Comparison of ENCODE assay signal across 11 cellular contexts in genomic region chr1:211132681-211133392, GRCh38. TPM values are rescaled to one million over a fixed set of nuclear protein-coding genes. Genes with fewer than 3 reads are reported as not detected.
A peak's percentile ranks its signal among the peaks of the same experiment; 100 is the strongest.
DNase-seq lines count a peak whose midpoint lies in the region; ATAC-seq and TF ChIP-seq lines count a peak whose summit lies in the region.
"Had no signal": no experiment of that assay in that cellular context is flagged by ENCODE, and none has a peak within 500 bp of the region (broad histone marks: within the 10 kb centered on the region; RNA-seq: fewer than 3 reads in every experiment).

No MANE protein-coding gene starts in this region.

- H3K4me3 ChIP-seq in BE2C (ENCODE audit: low read depth, low read length) (peak overlapping the region; percentile 57), fibroblast of lung (replicated peaks in 1 of 4; ENCODE audit: control extremely low read depth in 1 of 4, insufficient read depth in 1 of 4, low read depth in 3 of 4, low read length in 4 of 4) (peak overlapping the region in 1 of 4 experiments; percentile 55)

- H3K27me3 ChIP-seq in BE2C (peaks cover 40% of the 10 kb centered on the region), fibroblast of lung (ENCODE audit: control insufficient read depth, insufficient read depth, low read length) (peaks cover 9% of the 10 kb centered on the region)

- H3K36me3 ChIP-seq in BE2C (no peaks in the 10 kb centered on the region), fibroblast of lung (ENCODE audit: control insufficient read depth, insufficient read depth, low read length) (no peaks in the 10 kb centered on the region)

- no peaks in the 10 kb centered on the region for H4K20me1 ChIP-seq in fibroblast of lung (ENCODE audit: control insufficient read depth, extremely low read depth, insufficient read depth, low read length)

- H3K79me2 ChIP-seq in fibroblast of lung (ENCODE audit: control insufficient read depth, insufficient read depth, low read length), result no peaks in the 10 kb centered on the region

- ATAC-seq in HG03159 (IDR thresholded peaks at IDR 0.05; ENCODE audit: unreplicated experiment), result no peak

- no peaks in the 10 kb centered on the region for H3K9me3 ChIP-seq in BE2C
- no peaks in the 10 kb centered on the region for H3K9me3 ChIP-seq in fibroblast of lung (ENCODE audit: control insufficient read depth, insufficient read depth, low read depth, low read length)

- TF ChIP-seq CTCF in BE2C (IDR thresholded peaks at IDR 0.05; ENCODE audit: low read depth, low read length) (no peak), fibroblast of lung (conservative IDR thresholded peaks at IDR 0.05 in 1 of 2, IDR thresholded peaks at IDR 0.05 in 1 of 2; ENCODE audit: low read depth in 1 of 2, low read length in 2 of 2) (no peak)

- DNase-seq in BE2C, result no peak
- DNase-seq in NCI-H2227 treated with DMSO at 0.1 percent for 48 hours (lab: John Stamatoyannopoulos, UW), result peak; percentile 21
- no peak for DNase-seq in fibroblast of lung (ENCODE audit: low read depth in 2 of 2)
- peak; percentile 53 for DNase-seq in pons (ENCODE audit: low spot score)
- no peak for DNase-seq in middle frontal gyrus (ENCODE audit: extremely low spot score, low spot score)
- DNase-seq in NCI-H1105 (lab: John Stamatoyannopoulos, UW), result no peak
- no peak for DNase-seq in NOMO-1 (lab: John Stamatoyannopoulos, UW; ENCODE audit: unreplicated experiment in 2 of 2)
- DNase-seq: activated B cell treated with CpG ODN at 0.5 μM for 24 hours, GDM1 had no signal

- peak overlapping the region; percentile 21 for H2AFZ ChIP-seq in fibroblast of lung (ENCODE audit: low read length)

- no peak overlapping the region for H3K9ac ChIP-seq in fibroblast of lung (ENCODE audit: insufficient read depth, low read length)

- no peak overlapping the region for H3K27ac ChIP-seq in fibroblast of lung (ENCODE audit: insufficient read depth, low read length)

- peak overlapping the region; percentile 82 for H3K4me2 ChIP-seq in fibroblast of lung (ENCODE audit: extremely low read depth, insufficient read depth, low read length)

- H3K4me1 ChIP-seq in BE2C, result no peaks in the 10 kb centered on the region
- H3K4me1 ChIP-seq in fibroblast of lung (ENCODE audit: control insufficient read depth, extremely low read depth, insufficient read depth, low read length), result no peaks in the 10 kb centered on the region

RNA-seq across cellular contexts. Expression of gene KCNH1, which starts 1.1 kb away (rescaled TPM):
- 0.62 TPM for polyA plus RNA-seq in BE2C (2012; ENCODE audit: insufficient read depth, insufficient read length, low read depth)
- 0.17 and 0.26 TPM in 2 replicates for total RNA-seq in fibroblast of lung
- polyA plus RNA-seq in fibroblast of lung, result 0.08 and 1.5 TPM in 2 replicates
- polyA plus RNA-seq in fibroblast of lung (2012), result 0.03 and 1.4 TPM in 2 replicates
- polyA minus RNA-seq in fibroblast of lung (ENCODE audit: low replicate concordance), result 0.22 and 8.1 TPM in 2 replicates
- total RNA-seq: activated B cell treated with CpG ODN at 0.5 μM for 24 hours had no signal
- polyA plus RNA-seq: keratinocyte had no signal

Comparison
In these comparisons a context has a peak if more than half of its experiments do, and no peak if none do; other contexts are left out.
1. DNase-seq: peak in NCI-H2227 treated with DMSO at 0.1 percent for 48 hours (single experiment) and pons (single experiment); none in BE2C (single experiment), fibroblast of lung (0 of 2), middle frontal gyrus (single experiment), NCI-H1105 (single experiment) and NOMO-1 (0 of 2).